In genomic region chr3:189909139-189909538, GRCh38 we compare ENCODE assay signal across 26 cellular contexts.
"Had no signal": no experiment of that assay in that cellular context is flagged by ENCODE, and none has a peak within 500 bp of the region (broad histone marks: within the 10 kb centered on the region; RNA-seq: fewer than 3 reads in every experiment).

No MANE protein-coding gene starts in this region.

- H3K4me3 Mint-ChIP-seq: activated naive CD4-positive, alpha-beta T cell treated with anti-CD3 and anti-CD28 coated beads, Interleukin-2, amount 10 ng/mL, durations not matched to agents 7 days and 5 days; activated naive CD8-positive, alpha-beta T cell treated with anti-CD3 and anti-CD28 coated beads, Interleukin-2, amount 50 U/mL, for 24 hours; naive thymus-derived CD8-positive, alpha-beta T cell; neural progenitor cell; stimulated activated memory B cell treated with anti-CD40 and anti-IgM and Interleukin-4, amounts not matched to agents 10 μg/mL and 1 μg/mL and 100 μg/mL, for 72 hours; T-helper 1 cell treated with Interleukin-12 subunit alpha and Interleukin-12 subunit beta and Interleukin-4 antibody, amounts not matched to agents 30 μg/mL and 1 μg/mL, for 36 hours had no signal

- H3K4me1 Mint-ChIP-seq: activated naive CD4-positive, alpha-beta T cell treated with anti-CD3 and anti-CD28 coated beads, Interleukin-2, amount 10 ng/mL, durations not matched to agents 7 days and 5 days; activated naive CD8-positive, alpha-beta T cell treated with anti-CD3 and anti-CD28 coated beads, Interleukin-2, amount 50 U/mL, for 24 hours; naive thymus-derived CD8-positive, alpha-beta T cell; neural progenitor cell; stimulated activated memory B cell treated with anti-CD40 and anti-IgM and Interleukin-4, amounts not matched to agents 10 μg/mL and 1 μg/mL and 100 μg/mL, for 72 hours had no signal

- H3K9me3 ChIP-seq: body of pancreas, lower lobe of right lung, right lobe of liver, stomach, suprapubic skin, tibial nerve, vagina had no signal

- H3K27me3 ChIP-seq: body of pancreas, neural progenitor cell, right lobe of liver, stomach, suprapubic skin, tibial nerve, vagina had no signal

- H3K4me2 ChIP-seq: neural progenitor cell had no signal

- ATAC-seq: activated naive CD8-positive, alpha-beta T cell treated with anti-CD3 and anti-CD28 coated beads, Interleukin-2, amount 50 U/mL, for 24 hours; body of pancreas; left lobe of liver; lower lobe of right lung; naive thymus-derived CD8-positive, alpha-beta T cell; right lobe of liver; stimulated activated memory B cell treated with anti-CD40 and anti-IgM and Interleukin-4, amounts not matched to agents 10 μg/mL and 1 μg/mL and 100 μg/mL, for 72 hours had no signal

- H3K9me3 Mint-ChIP-seq: activated naive CD4-positive, alpha-beta T cell treated with anti-CD3 and anti-CD28 coated beads, Interleukin-2, amount 10 ng/mL, durations not matched to agents 7 days and 5 days; activated naive CD8-positive, alpha-beta T cell treated with anti-CD3 and anti-CD28 coated beads, Interleukin-2, amount 50 U/mL, for 24 hours; naive thymus-derived CD8-positive, alpha-beta T cell; neural progenitor cell; stimulated activated memory B cell treated with anti-CD40 and anti-IgM and Interleukin-4, amounts not matched to agents 10 μg/mL and 1 μg/mL and 100 μg/mL, for 72 hours; T-helper 1 cell treated with Interleukin-12 subunit alpha and Interleukin-12 subunit beta and Interleukin-4 antibody, amounts not matched to agents 30 μg/mL and 1 μg/mL, for 36 hours had no signal

- H3K27ac ChIP-seq: body of pancreas, lower lobe of right lung, neural progenitor cell, right lobe of liver, stomach, suprapubic skin, tibial nerve, vagina had no signal

- FAIRE-seq: colon, kidney had no signal

- H3K36me3 Mint-ChIP-seq: activated naive CD4-positive, alpha-beta T cell treated with anti-CD3 and anti-CD28 coated beads, Interleukin-2, amount 10 ng/mL, durations not matched to agents 7 days and 5 days; neural progenitor cell; stimulated activated memory B cell treated with anti-CD40 and anti-IgM and Interleukin-4, amounts not matched to agents 10 μg/mL and 1 μg/mL and 100 μg/mL, for 72 hours had no signal

- H3K9ac ChIP-seq: neural progenitor cell had no signal

- H3K27me3 Mint-ChIP-seq: activated naive CD4-positive, alpha-beta T cell treated with anti-CD3 and anti-CD28 coated beads, Interleukin-2, amount 10 ng/mL, durations not matched to agents 7 days and 5 days had no signal

- H2AFZ ChIP-seq: neural progenitor cell had no signal

- H3K4me1 ChIP-seq: body of pancreas, lower lobe of right lung, neural progenitor cell, right lobe of liver, stomach, tibial nerve, vagina had no signal

- DNase-seq: activated CD4-positive, alpha-beta T cell treated with anti-CD3 and anti-CD28 coated beads for 4 hours; activated CD4-positive, alpha-beta T cell treated with anti-CD3 and anti-CD28 coated beads, Interleukin-2, amount 50 U/mL, for 48 hours; activated CD4-positive, CD25-positive, alpha-beta regulatory T cell; activated effector memory CD4-positive, alpha-beta T cell treated with anti-CD3 and anti-CD28 coated beads, Interleukin-2, amount 50 U/mL, for 16 hours; activated naive CD4-positive, alpha-beta T cell treated with anti-CD3 and anti-CD28 coated beads, Interleukin-2, amount 10 ng/mL, durations not matched to agents 7 days and 5 days; activated naive CD8-positive, alpha-beta T cell treated with anti-CD3 and anti-CD28 coated beads, Interleukin-2, amount 50 U/mL, for 24 hours; body of pancreas; caudate nucleus; effector memory CD4-positive, alpha-beta T cell; kidney; lower lobe of right lung; naive thymus-derived CD8-positive, alpha-beta T cell; posterior cingulate gyrus; right lobe of liver; stimulated activated CD4-positive, alpha-beta T cell treated with anti-CD3 and anti-CD28 coated beads, Interleukin-15, amount 100 ng/mL, for 24 hours; stomach; T1000 had no signal

- H3K27ac Mint-ChIP-seq: activated naive CD4-positive, alpha-beta T cell treated with anti-CD3 and anti-CD28 coated beads, Interleukin-2, amount 10 ng/mL, durations not matched to agents 7 days and 5 days; activated naive CD8-positive, alpha-beta T cell treated with anti-CD3 and anti-CD28 coated beads, Interleukin-2, amount 50 U/mL, for 24 hours; naive thymus-derived CD8-positive, alpha-beta T cell; neural progenitor cell; stimulated activated memory B cell treated with anti-CD40 and anti-IgM and Interleukin-4, amounts not matched to agents 10 μg/mL and 1 μg/mL and 100 μg/mL, for 72 hours; T-helper 1 cell treated with Interleukin-12 subunit alpha and Interleukin-12 subunit beta and Interleukin-4 antibody, amounts not matched to agents 30 μg/mL and 1 μg/mL, for 36 hours had no signal

- H3K36me3 ChIP-seq: lower lobe of right lung, neural progenitor cell, right lobe of liver, stomach, suprapubic skin, tibial nerve, vagina had no signal

- H3K4me3 ChIP-seq: body of pancreas, lower lobe of right lung, neural progenitor cell, right lobe of liver, skin epidermis, stomach, suprapubic skin, tibial nerve, vagina had no signal
